Comparison of ENCODE assay signal across 23 cellular contexts in genomic region chr20:57457243-57457761, GRCh38.
DNase-seq lines count a peak whose midpoint lies in the region; ATAC-seq and TF ChIP-seq lines count a peak whose summit lies in the region.
"Had no signal": no experiment of that assay in that cellular context is flagged by ENCODE, and none has a peak within 500 bp of the region (broad histone marks: within the 10 kb centered on the region; RNA-seq: fewer than 3 reads in every experiment).

No MANE protein-coding gene starts in this region.

- POLR2A ChIA-PET in IMR-90 (lab: Charles Lee; ENCODE audit: unreplicated experiment) = no interaction called here

- no TSS peak for BruUV-seq in IMR-90 (replicated peaks; lab: Mats Ljungman, UMichigan)

- no peak overlapping the region for H4K5ac ChIP-seq in IMR-90 (ENCODE audit: low read depth, low read length)

- no peaks in the 10 kb centered on the region for H3K4me1 ChIP-seq in IMR-90 (ENCODE audit: control insufficient read depth, insufficient read depth, low read length)
- H3K4me1 ChIP-seq: adrenal gland, breast epithelium, pancreas had no signal

- no peak overlapping the region for H3K4ac ChIP-seq in IMR-90 (ENCODE audit: low read depth, low read length)

- peak; percentile 40 for DNase-seq in Ammon's horn (ENCODE audit: low spot score)
- DNase-seq in IMR-90 = no peak
- DNase-seq in cerebellum (ENCODE audit: low spot score) = peak; percentile 50
- peak; percentile 33 for DNase-seq in medulla oblongata (ENCODE audit: extremely low spot score)
- no peak for DNase-seq in stimulated activated naive CD4-positive, alpha-beta T cell treated with Interleukin-2 at 50 U/mL for 16 hours (lab: John Stamatoyannopoulos, UW)
- no peak for DNase-seq in T-helper 2 cell
- DNase-seq: activated CD4-positive, alpha-beta T cell treated with anti-CD3 and anti-CD28 coated beads, Interleukin-2, amount 50 U/mL, for 48 hours; activated gamma-delta T cell; CD4-positive, alpha-beta memory T cell; foreskin fibroblast; H9; MG63; naive thymus-derived CD8-positive, alpha-beta T cell; NCI-H1436 treated with DMSO at 0.1 percent for 48 hours; NCI-H526 treated with DMSO at 0.1 percent for 48 hours; pancreas; testis had no signal

- no peaks in the 10 kb centered on the region for H4K20me1 ChIP-seq in IMR-90 (ENCODE audit: insufficient read depth, low read length)

- WGBS in IMR-90 (ENCODE audit: extremely low coverage in 2 of 2, insufficient read length in 1 of 2), 2 experiments = 27% methylated on average over 7 of the region's 9 CpGs; no CpG with 5 or more reads in 1 of the 2 experiments

- H2BK20ac ChIP-seq in IMR-90 (ENCODE audit: low read depth, low read length) = no peak overlapping the region

- H3K9ac ChIP-seq in IMR-90 (ENCODE audit: low read depth, low read length) = no peak overlapping the region

- no peak overlapping the region for H2BK5ac ChIP-seq in IMR-90 (ENCODE audit: low read depth, low read length, poor library complexity, severe bottlenecking)

- no peaks in the 10 kb centered on the region for H3K79me1 ChIP-seq in IMR-90 (ENCODE audit: low read depth in 1 of 2, low read length in 2 of 2)

- no peak for TF ChIP-seq RAD21 in IMR-90 (IDR thresholded peaks at IDR 0.05; ENCODE audit: low read length)

- no peak for TF ChIP-seq CTCF in IMR-90 (conservative IDR thresholded peaks at IDR 0.05; ENCODE audit: low read depth, low read length)

- H2AFZ ChIP-seq in IMR-90 (replicated peaks; ENCODE audit: low read length, poor library complexity) = no peak overlapping the region
- H2AFZ ChIP-seq: hepatocyte had no signal

- ATAC-seq in IMR-90 (ENCODE audit: low read depth) = no peak
- ATAC-seq in HG02870 (IDR thresholded peaks at IDR 0.05; ENCODE audit: unreplicated experiment) = no peak
- no peak for ATAC-seq in HG02678 (IDR thresholded peaks at IDR 0.05; ENCODE audit: unreplicated experiment)
- ATAC-seq: naive thymus-derived CD8-positive, alpha-beta T cell; stimulated activated effector memory CD8-positive, alpha-beta T cell treated with anti-CD3 and anti-CD28 coated beads, Interleukin-12 subunit alpha, Interleukin-12 subunit beta, amount 100 ng/mL, for 72 hours had no signal

- H3K4me3 ChIP-seq in IMR-90 (ENCODE audit: insufficient read depth, low read depth, low read length) = no peak overlapping the region
- H3K4me3 ChIP-seq: adrenal gland, breast epithelium, hepatocyte, MG63, pancreas, testis had no signal

- CTCF ChIA-PET in IMR-90 (lab: Yijun Ruan, JAX) = no interaction called here

- no peak overlapping the region for H2BK120ac ChIP-seq in IMR-90 (ENCODE audit: low read depth, low read length)

- H2BK15ac ChIP-seq in IMR-90 (ENCODE audit: low read depth, low read length) = no peak overlapping the region

- no peak overlapping the region for H2AK5ac ChIP-seq in IMR-90 (ENCODE audit: low read depth, low read length)

- H3K27ac ChIP-seq in IMR-90 (ENCODE audit: insufficient read depth, low read length) = no peak overlapping the region
- H3K27ac ChIP-seq: adrenal gland, breast epithelium, hepatocyte, pancreas, testis had no signal

- no peaks in the 10 kb centered on the region for H3K36me3 ChIP-seq in IMR-90 (ENCODE audit: control insufficient read depth, insufficient read depth, low read length)
- H3K36me3 ChIP-seq: adrenal gland, breast epithelium, MG63, pancreas had no signal

- H3K4me2 ChIP-seq in IMR-90 (ENCODE audit: low read depth, low read length) = no peak overlapping the region
- H3K4me2 ChIP-seq: hepatocyte had no signal

- intact Hi-C loops in IMR-90 (cut with micrococcal nuclease) = no loop called here

- no peak overlapping the region for H3K23ac ChIP-seq in IMR-90 (ENCODE audit: low read depth, low read length)

- peaks cover 3% of the 10 kb centered on the region; the same call in 1 of the 2 replicates for H3K9me3 ChIP-seq in IMR-90 (ENCODE audit: control insufficient read depth, insufficient read depth, low read length)
- H3K9me3 ChIP-seq: adrenal gland, breast epithelium, MG63, pancreas, testis had no signal

- no peak overlapping the region for H3K56ac ChIP-seq in IMR-90 (ENCODE audit: extremely low read depth, insufficient read depth, low read length)

- no peak overlapping the region for H3K14ac ChIP-seq in IMR-90 (replicated peaks; ENCODE audit: low read depth, low read length)

- in situ Hi-C loops in IMR-90 (cut with MboI; ENCODE audit: low sequenced_read_pairs) = no loop called here

- H3K9me1 ChIP-seq in IMR-90 (ENCODE audit: insufficient read depth, low read length) = no peaks in the 10 kb centered on the region

- no peak overlapping the region for H2AK9ac ChIP-seq in IMR-90 (replicated peaks; ENCODE audit: low read depth, low read length, poor library complexity)

- H3K27me3 ChIP-seq in IMR-90 (ENCODE audit: control insufficient read depth, insufficient read depth, low read length) = peaks cover 33% of the 10 kb centered on the region
- H3K27me3 ChIP-seq: adrenal gland, breast epithelium, hepatocyte, MG63, pancreas, testis had no signal

- H3K18ac ChIP-seq in IMR-90 (ENCODE audit: low read depth, low read length) = no peak overlapping the region

- no peak for TF ChIP-seq POLR2A in IMR-90 (IDR thresholded peaks at IDR 0.05; ENCODE audit: low read depth, low read length)

- dilution Hi-C loops in IMR-90 (cut with HindIII; ENCODE audit: low sequenced_read_pairs, unreplicated experiment) = no loop called here

- H4K8ac ChIP-seq in IMR-90 (ENCODE audit: low read depth in 2 of 2, low read length in 2 of 2) = no peak overlapping the region

- no peak overlapping the region for H4K91ac ChIP-seq in IMR-90 (ENCODE audit: insufficient read depth, low read depth, low read length)

TF ChIP-seq in IMR-90, 13 proteins besides CTCF, POLR2A, EP300 and RAD21:
- no peak for TF ChIP-seq FOS (IDR thresholded peaks at IDR 0.05; ENCODE audit: low read depth, low read length)
- TF ChIP-seq MAZ (IDR thresholded peaks at IDR 0.05; ENCODE audit: borderline replicate concordance, low read depth, low read length) = no peak
- no peak for TF ChIP-seq CEBPB (IDR thresholded peaks at IDR 0.05; ENCODE audit: low read depth, low read length)
- TF ChIP-seq SMC3 (IDR thresholded peaks at IDR 0.05; ENCODE audit: low read depth, low read length) = no peak
- no peak for TF ChIP-seq ELK1 (IDR thresholded peaks at IDR 0.05; ENCODE audit: borderline replicate concordance, low read depth, low read length)
- TF ChIP-seq RFX5 (IDR thresholded peaks at IDR 0.05; ENCODE audit: low read depth, low read length) = no peak
- TF ChIP-seq USF2 (IDR thresholded peaks at IDR 0.05; ENCODE audit: low read depth, low read length) = peak; percentile 56
- TF ChIP-seq BHLHE40 (IDR thresholded peaks at IDR 0.05; ENCODE audit: low read depth, low read length) = no peak

Comparison
In these comparisons a context has a peak if more than half of its experiments do, and no peak if none do; other contexts are left out.
1. DNase-seq: peak in Ammon's horn (single experiment), cerebellum (single experiment) and medulla oblongata (single experiment); none in IMR-90 (single experiment), stimulated activated naive CD4-positive, alpha-beta T cell treated with Interleukin-2 at 50 U/mL for 16 hours (single experiment) and T-helper 2 cell (0 of 5).